In genomic region chr1:156490401-156491032, GRCh38 we compare ENCODE assay signal across 7 cellular contexts. TPM values are rescaled to one million over a fixed set of nuclear protein-coding genes. Genes with fewer than 3 reads are reported as not detected.
A peak's percentile ranks its signal among the peaks of the same experiment; 100 is the strongest.
DNase-seq lines count a peak whose midpoint lies in the region; ATAC-seq and TF ChIP-seq lines count a peak whose summit lies in the region.

No MANE protein-coding gene starts in this region.

- H3K9me3 ChIP-seq in GM23248 (ENCODE audit: low read depth) (no peaks in the 10 kb centered on the region), heart right ventricle (no peaks in the 10 kb centered on the region), skeletal muscle tissue (ENCODE audit: control insufficient read depth in 3 of 3, low read length in 3 of 3) (no peaks in the 10 kb centered on the region)

- peaks cover 100% of the 10 kb centered on the region for H3K79me2 ChIP-seq in GM23248 (ENCODE audit: insufficient read depth)

- H2AFZ ChIP-seq in GM23248, result no peak overlapping the region

- H4K20me1 ChIP-seq in GM23248 (ENCODE audit: insufficient read depth), result peaks cover 24% of the 10 kb centered on the region

- peak overlapping the region; percentile 63 for H3K9ac ChIP-seq in GM23248
- H3K9ac ChIP-seq in skeletal muscle tissue (ENCODE audit: low read depth in 1 of 3, low read length in 3 of 3), result peak overlapping the region; percentile 90 to 96 (median 93)

- H3K4me3 Mint-ChIP-seq in T-cell, result peak overlapping the region; percentile 54 to 82 (median 64)

- H3K27ac Mint-ChIP-seq in T-cell, result peak overlapping the region; percentile 92

- H3K9me3 Mint-ChIP-seq in T-cell, result no peaks in the 10 kb centered on the region

- H3K36me3 ChIP-seq in GM23248 (ENCODE audit: low read depth), result no peaks in the 10 kb centered on the region
- peaks cover 0 to 43% (median 4%) of the 10 kb centered on the region in 9 donors for H3K36me3 ChIP-seq in heart right ventricle
- peaks cover 6 to 24% (median 16%) of the 10 kb centered on the region in 3 donors for H3K36me3 ChIP-seq in skeletal muscle tissue (ENCODE audit: control insufficient read depth in 3 of 3, insufficient read depth in 3 of 3, low read length in 3 of 3)

- in situ Hi-C loops in GM23248 (cut with MboI), result no loop called here

- ATAC-seq in T-cell (replicated peaks in 1 of 4), result no peak
- peak; percentile 61 to 84 (median 80) for ATAC-seq in heart right ventricle
- no peak for ATAC-seq in GM18519 (IDR thresholded peaks at IDR 0.05; ENCODE audit: low FRiP score, unreplicated experiment)

- H3K27me3 Mint-ChIP-seq in T-cell, result no peaks in the 10 kb centered on the region

- peak overlapping the region; percentile 54 for H3K27ac ChIP-seq in GM23248
- H3K27ac ChIP-seq in heart right ventricle, result peak overlapping the region; percentile 80 to 100 (median 97)
- H3K27ac ChIP-seq in skeletal muscle tissue (ENCODE audit: low read depth, low read length), result peak overlapping the region; percentile 100

- intact Hi-C loops in heart right ventricle (cut with DNase I), result loop anchor here in 1 of 10 donors (5.0 kb wide), 1 partner anchor 102 kb away; the partner anchor contains the start of gene NAXE

- CTCF ChIA-PET in T-cell (lab: Charles Lee), result interaction anchor here (0.7 to 4.2 kb wide), 6 partner anchors 9 to 80 kb away, joined by 3 to 31 read pairs (median 6); partner anchors contain the start of gene MEF2D (in 1 of the 2)

- H3K9me2 ChIP-seq in GM23248 (ENCODE audit: insufficient read depth), result no peaks in the 10 kb centered on the region

- H3K4me1 ChIP-seq in GM23248 (ENCODE audit: insufficient read depth), result peaks cover 56% of the 10 kb centered on the region
- H3K4me1 ChIP-seq in heart right ventricle, result peaks cover 81 to 100% (median 99%) of the 10 kb centered on the region in 9 donors
- peaks cover 93 to 100% (median 97%) of the 10 kb centered on the region in 3 donors for H3K4me1 ChIP-seq in skeletal muscle tissue (ENCODE audit: control insufficient read depth in 3 of 3, insufficient read depth in 3 of 3, low read length in 3 of 3)

- peaks cover 96 to 99% (median 97%) of the 10 kb centered on the region in 3 donors for H3K4me1 Mint-ChIP-seq in T-cell

- peak overlapping the region; percentile 33; the same call in 1 of the 2 replicates for H3K4me3 ChIP-seq in GM23248
- H3K4me3 ChIP-seq in heart right ventricle, result peak overlapping the region in 9 of 10 donors; percentile 6 to 39 (median 35)
- peak overlapping the region; percentile 71 to 77 (median 73) for H3K4me3 ChIP-seq in skeletal muscle tissue (ENCODE audit: low read length in 3 of 3)

- peak; percentile 72 for DNase-seq in GM23248
- no peak for DNase-seq in T-cell
- DNase-seq in heart right ventricle, result peak; percentile 63 to 82
- no peak for DNase-seq in NCI-H1048 (lab: John Stamatoyannopoulos, UW)
- DNase-seq in NCI-H226, result no peak

- peak overlapping the region; percentile 61 for H3K4me2 ChIP-seq in GM23248 (ENCODE audit: unreplicated experiment)

- peaks cover 22% of the 10 kb centered on the region for H3K36me3 Mint-ChIP-seq in T-cell

- WGBS in GM23248 (ENCODE audit: low coverage in 1 of 2, low lambda C conversion rate in 2 of 2, missing lambda C conversion rate in 2 of 2), 2 experiments, result 12 to 13% methylated on average over 8 to 10 of the region's 10 CpGs
- 0 to 8% methylated on average over 10 of the region's 10 CpGs for WGBS in heart right ventricle, 2 donors

- POLR2A ChIA-PET in T-cell (lab: Charles Lee), result interaction anchor here (0.6 to 1.6 kb wide), 5 partner anchors 9 to 80 kb away, joined by 3 to 14 read pairs (median 3); partner anchors contain the start of gene MEF2D (in 1 of the 2)

- H3K27me3 ChIP-seq in GM23248 (replicated peaks; ENCODE audit: insufficient read depth), result no peaks in the 10 kb centered on the region
- H3K27me3 ChIP-seq in heart right ventricle, result no peaks in the 10 kb centered on the region
- no peaks in the 10 kb centered on the region for H3K27me3 ChIP-seq in skeletal muscle tissue (ENCODE audit: control insufficient read depth in 3 of 3, insufficient read depth in 3 of 3, low read length in 3 of 3)

- peak in 4 of 9 donors; percentile 29 to 42 (median 30) for TF ChIP-seq CTCF in heart right ventricle (IDR thresholded peaks at IDR 0.05)

- 0 out of 2 replicates have a peak, but pooled peaks cover 12% of the 10 kb centered on the region for H3F3A ChIP-seq in GM23248 (ENCODE audit: insufficient read depth)

RNA-seq across cellular contexts. Expression of gene MEF2D, which starts 10.1 kb away (rescaled TPM):
- 22.3 and 23.6 TPM in 2 replicates for total RNA-seq in GM23248 (2014; rRNA removed; shearing (Covaris generic))
- polyA plus RNA-seq in GM23248 (2016; fragmentation: Nextera tagmentation; extraction: Ambion mirVana) (32.1 and 34.1 TPM in 2 replicates), heart right ventricle (10 to 100 TPM; 31.6 to 37.7 TPM)
- total RNA-seq in T-cell (100 to 1,000 TPM in 2 of 5 donors, 10 to 100 TPM in 3; 60.7 to 133 (median 79.3) TPM), heart right ventricle (100 to 1,000 TPM in 4 of 10 donors, 10 to 100 TPM in 6; 81.1 to 127 (median 96.5) TPM), skeletal muscle tissue (7.8 TPM)

Comparison
In these comparisons a context has a peak if more than half of its experiments do, and no peak if none do; other contexts are left out.
1. DNase-seq: peak in GM23248 (single experiment) and heart right ventricle (2 of 2); none in T-cell (0 of 34), NCI-H1048 (single experiment) and NCI-H226 (single experiment).
2. ATAC-seq: peak in heart right ventricle (8 of 8); none in T-cell (0 of 4) and GM18519 (single experiment).
3. Peak in every context shown above with its lines, with median percentiles within 50 percentile points of each other: H3K27ac ChIP-seq and H3K4me3 ChIP-seq.